13 cellular contexts compared by ENCODE assay signal in the genomic region with DNA sequence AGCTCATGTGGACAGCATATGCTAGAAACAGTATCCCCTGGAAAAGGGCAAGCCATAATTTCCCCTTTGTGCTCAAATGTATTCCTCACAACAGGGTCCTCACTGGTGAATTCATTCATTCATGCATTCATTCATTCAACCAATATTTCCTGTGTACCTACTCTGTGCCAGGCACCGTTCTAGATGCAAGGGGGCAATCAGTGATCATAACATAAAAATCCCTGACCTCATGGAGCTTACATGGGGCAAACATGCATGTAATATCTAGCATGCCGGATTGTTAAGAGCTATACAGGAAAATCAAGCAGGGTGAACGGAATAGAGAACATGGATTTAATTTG. TPM values are rescaled to one million over a fixed set of nuclear protein-coding genes. Genes with fewer than 3 reads are reported as not detected.
DNase-seq lines count a peak whose midpoint lies in the region; TF ChIP-seq lines count a peak whose summit lies in the region.
"Had no signal": no experiment of that assay in that cellular context is flagged by ENCODE, and none has a peak within 500 bp of the region (broad histone marks: within the 10 kb centered on the region; RNA-seq: fewer than 3 reads in every experiment).

No MANE protein-coding gene starts in this region.

- H2BK5ac ChIP-seq in mesenchymal stem cell (ENCODE audit: low read depth, low read length, poor library complexity, severe bottlenecking): no peak overlapping the region

- peaks cover 31% of the 10 kb centered on the region for H3K36me3 Mint-ChIP-seq in activated T-helper 1 cell treated with anti-CD3 and anti-CD28 coated beads, Interleukin-12 subunit alpha, Interleukin-12 subunit beta, Interleukin-2, Interleukin-4 antibody, amounts not matched to agents 30 ng/mL and 10 ng/mL and 1 ng/mL, durations not matched to agents 14 hours and 24 hours and 36 hours (ENCODE audit: low read depth)

- TF ChIP-seq CTCF in DOHH2 (IDR thresholded peaks at IDR 0.05; ENCODE audit: low read depth, low read length, poor library complexity, severe bottlenecking): no peak

- H3K79me1 ChIP-seq in mesenchymal stem cell (replicated peaks; ENCODE audit: low read length, poor library complexity, severe bottlenecking): peaks cover 8% of the 10 kb centered on the region

- H3K4ac ChIP-seq in mesenchymal stem cell (ENCODE audit: low read depth in 1 of 2, low read length in 2 of 2): no peak overlapping the region

- no peak overlapping the region for H3K14ac ChIP-seq in mesenchymal stem cell (ENCODE audit: low read length in 2 of 2)

- H3K27ac ChIP-seq in ACC112 (ENCODE audit: low read depth, low read length): 0 out of 2 replicates have a peak overlapping the region, but pooled peaks have one; percentile 29
- H3K27ac ChIP-seq in DOHH2 (ENCODE audit: low read depth, low read length): no peak overlapping the region
- H3K27ac ChIP-seq in mesenchymal stem cell (ENCODE audit: low read length, poor library complexity, severe bottlenecking): no peak overlapping the region
- H3K27ac ChIP-seq: heart right ventricle had no signal

- no peak for DNase-seq in activated T-helper 1 cell treated with anti-CD3 and anti-CD28 coated beads, Interleukin-12 subunit alpha, Interleukin-12 subunit beta, Interleukin-2, Interleukin-4 antibody, amounts not matched to agents 30 ng/mL and 10 ng/mL and 1 ng/mL, durations not matched to agents 14 hours and 24 hours and 36 hours (ENCODE audit: low spot score)
- DNase-seq in mesenchymal stem cell (no peak), NCI-H2171 treated with DMSO at 0.1 percent for 48 hours (lab: John Stamatoyannopoulos, UW) (no peak), NCI-H446 (lab: John Stamatoyannopoulos, UW) (no peak), Ammon's horn (ENCODE audit: low spot score) (no peak), cortex of kidney (lab: John Stamatoyannopoulos, UW) (no peak)
- DNase-seq: AML-193; GDM1; heart right ventricle; NCI-H2107; NK-92 treated with Interleukin-12 subunit alpha and Interleukin-12 subunit beta, amount 100 ng/mL, for 24 hours had no signal

- peaks cover 3% of the 10 kb centered on the region; the same call in 1 of the 2 replicates for H3F3A ChIP-seq in DOHH2 (ENCODE audit: control insufficient read depth, insufficient read depth)

- H3K27me3 Mint-ChIP-seq in activated T-helper 1 cell treated with anti-CD3 and anti-CD28 coated beads, Interleukin-12 subunit alpha, Interleukin-12 subunit beta, Interleukin-2, Interleukin-4 antibody, amounts not matched to agents 30 ng/mL and 10 ng/mL and 1 ng/mL, durations not matched to agents 14 hours and 24 hours and 36 hours (ENCODE audit: insufficient read depth): no peaks in the 10 kb centered on the region

- H3K4me2 ChIP-seq in DOHH2 (ENCODE audit: low read length): peak overlapping the region; percentile 95
- no peak overlapping the region for H3K4me2 ChIP-seq in mesenchymal stem cell (ENCODE audit: low read length, poor library complexity, severe bottlenecking)

- H3K36me3 ChIP-seq in ACC112 (ENCODE audit: insufficient read depth, low read length): no peaks in the 10 kb centered on the region
- peaks cover 64% of the 10 kb centered on the region for H3K36me3 ChIP-seq in DOHH2 (ENCODE audit: control insufficient read depth, low read length)
- H3K36me3 ChIP-seq in mesenchymal stem cell (ENCODE audit: control insufficient read depth in 1 of 2, insufficient read depth in 2 of 2, low read depth in 1 of 2, low read length in 2 of 2): peaks cover 22 to 23% of the 10 kb centered on the region in 2 experiments

- H3K4me3 ChIP-seq in ACC112 (ENCODE audit: low read depth, low read length) (no peak overlapping the region), DOHH2 (ENCODE audit: low read length) (no peak overlapping the region), mesenchymal stem cell (ENCODE audit: insufficient read depth in 1 of 2, low read depth in 1 of 2, low read length in 2 of 2) (peak overlapping the region in 1 of 2 experiments; percentile 1)

- H3K27me3 ChIP-seq in ACC112 (ENCODE audit: insufficient read depth, low read length) (no peaks in the 10 kb centered on the region), DOHH2 (ENCODE audit: control insufficient read depth, low read length) (no peaks in the 10 kb centered on the region), mesenchymal stem cell (ENCODE audit: control insufficient read depth in 1 of 2, insufficient read depth in 1 of 2, low read length in 2 of 2) (no peaks in the 10 kb centered on the region)
- H3K27me3 ChIP-seq: heart right ventricle had no signal

- no peak overlapping the region for H4K91ac ChIP-seq in mesenchymal stem cell (ENCODE audit: low read length)

- H2AK5ac ChIP-seq in mesenchymal stem cell (ENCODE audit: low read length, severe bottlenecking): no peak overlapping the region

- H2BK15ac ChIP-seq in mesenchymal stem cell (ENCODE audit: low read depth, poor library complexity, severe bottlenecking): no peak overlapping the region

- H3K4me3 Mint-ChIP-seq in activated T-helper 1 cell treated with anti-CD3 and anti-CD28 coated beads, Interleukin-12 subunit alpha, Interleukin-12 subunit beta, Interleukin-2, Interleukin-4 antibody, amounts not matched to agents 30 ng/mL and 10 ng/mL and 1 ng/mL, durations not matched to agents 14 hours and 24 hours and 36 hours: peak overlapping the region; percentile 98

- H3K4me1 ChIP-seq in ACC112 (ENCODE audit: control insufficient read depth, insufficient read depth, low read length, unreplicated experiment) (peaks cover 20% of the 10 kb centered on the region), DOHH2 (ENCODE audit: control insufficient read depth, low read length) (peaks cover 42% of the 10 kb centered on the region), mesenchymal stem cell (ENCODE audit: control insufficient read depth, insufficient read depth, low read depth, low read length) (peaks cover 30% of the 10 kb centered on the region)

- H3K9me3 ChIP-seq in DOHH2 (ENCODE audit: control insufficient read depth, insufficient read depth, low read length) (no peaks in the 10 kb centered on the region), mesenchymal stem cell (ENCODE audit: control insufficient read depth, low read length) (no peaks in the 10 kb centered on the region)
- H3K9me3 ChIP-seq: heart right ventricle had no signal

- no peak overlapping the region for H3K23ac ChIP-seq in mesenchymal stem cell (ENCODE audit: low read length in 2 of 2)

- H2AFZ ChIP-seq in ACC112 (ENCODE audit: low read length, unreplicated experiment) (no peak overlapping the region), mesenchymal stem cell (ENCODE audit: low read depth, low read length) (no peak overlapping the region)

- 100% methylated on average over 3 of the region's 3 CpGs for WGBS in mesenchymal stem cell

- H4K20me1 ChIP-seq in DOHH2 (ENCODE audit: control insufficient read depth, insufficient read depth, low read depth, low read length): peaks cover 24% of the 10 kb centered on the region

- no peak overlapping the region for H4K8ac ChIP-seq in mesenchymal stem cell (ENCODE audit: low read length)

- H3K9me2 ChIP-seq in DOHH2 (replicated peaks; ENCODE audit: control insufficient read depth, low read length): no peaks in the 10 kb centered on the region

- intact Hi-C loops in activated T-helper 1 cell treated with anti-CD3 and anti-CD28 coated beads, Interleukin-12 subunit alpha, Interleukin-12 subunit beta, Interleukin-2, Interleukin-4 antibody, amounts not matched to agents 30 ng/mL and 10 ng/mL and 1 ng/mL, durations not matched to agents 14 hours and 24 hours and 36 hours (cut with micrococcal nuclease): loop anchor here (5.0 kb wide), 1 partner anchor 387 kb away; the partner anchor contains the start of gene CLPP

- peak overlapping the region; percentile 79 for H3K27ac Mint-ChIP-seq in activated T-helper 1 cell treated with anti-CD3 and anti-CD28 coated beads, Interleukin-12 subunit alpha, Interleukin-12 subunit beta, Interleukin-2, Interleukin-4 antibody, amounts not matched to agents 30 ng/mL and 10 ng/mL and 1 ng/mL, durations not matched to agents 14 hours and 24 hours and 36 hours

- no peak overlapping the region for H2BK12ac ChIP-seq in mesenchymal stem cell (ENCODE audit: low read length in 2 of 2)

- H3K9me3 Mint-ChIP-seq in activated T-helper 1 cell treated with anti-CD3 and anti-CD28 coated beads, Interleukin-12 subunit alpha, Interleukin-12 subunit beta, Interleukin-2, Interleukin-4 antibody, amounts not matched to agents 30 ng/mL and 10 ng/mL and 1 ng/mL, durations not matched to agents 14 hours and 24 hours and 36 hours: no peaks in the 10 kb centered on the region

- no peak overlapping the region for H2BK120ac ChIP-seq in mesenchymal stem cell (ENCODE audit: low read depth, low read length)

- H3K4me1 Mint-ChIP-seq in activated T-helper 1 cell treated with anti-CD3 and anti-CD28 coated beads, Interleukin-12 subunit alpha, Interleukin-12 subunit beta, Interleukin-2, Interleukin-4 antibody, amounts not matched to agents 30 ng/mL and 10 ng/mL and 1 ng/mL, durations not matched to agents 14 hours and 24 hours and 36 hours (ENCODE audit: low read depth): peaks cover 71% of the 10 kb centered on the region

- peak overlapping the region; percentile 3 for H3K9ac ChIP-seq in mesenchymal stem cell (ENCODE audit: low read length)

- H3K79me2 ChIP-seq in ACC112 (ENCODE audit: control insufficient read depth, insufficient read depth, low read length, unreplicated experiment) (peaks cover 88% of the 10 kb centered on the region), DOHH2 (ENCODE audit: control insufficient read depth, low read length) (peaks cover 97% of the 10 kb centered on the region)

- H3K18ac ChIP-seq in mesenchymal stem cell (ENCODE audit: low read depth in 1 of 2, low read length in 2 of 2): no peak overlapping the region

RNA-seq across cellular contexts. Expression of gene RANBP3, which starts 2.6 kb away (rescaled TPM):
- total RNA-seq in activated T-helper 1 cell treated with anti-CD3 and anti-CD28 coated beads, Interleukin-12 subunit alpha, Interleukin-12 subunit beta, Interleukin-2, Interleukin-4 antibody, amounts not matched to agents 30 ng/mL and 10 ng/mL and 1 ng/mL, durations not matched to agents 14 hours and 24 hours and 36 hours: 122 and 126 TPM in 2 replicates
- polyA plus RNA-seq in mesenchymal stem cell (2013, experiment 1 of 2): 80.2 TPM
- 75.1 TPM for polyA plus RNA-seq in mesenchymal stem cell (2013, experiment 2 of 2)
